9 cellular contexts compared by ENCODE assay signal in genomic region chr22:44703269-44703870, GRCh38. TPM values are rescaled to one million over a fixed set of nuclear protein-coding genes. Genes with fewer than 3 reads are reported as not detected.
DNase-seq lines count a peak whose midpoint lies in the region; ATAC-seq and TF ChIP-seq lines count a peak whose summit lies in the region.
"Had no signal": no experiment of that assay in that cellular context is flagged by ENCODE, and none has a peak within 500 bp of the region (broad histone marks: within the 10 kb centered on the region; RNA-seq: fewer than 3 reads in every experiment).

No MANE protein-coding gene starts in this region.

- peaks cover 30% of the 10 kb centered on the region for H3K27me3 ChIP-seq in ectodermal cell (ENCODE audit: control insufficient read depth, insufficient read depth, low read length, poor library complexity, severe bottlenecking)

- no peak for ATAC-seq in GM18873 (IDR thresholded peaks at IDR 0.05; ENCODE audit: low FRiP score, unreplicated experiment)
- no peak for ATAC-seq in GM19324 (IDR thresholded peaks at IDR 0.05; ENCODE audit: low FRiP score, unreplicated experiment)

- WGBS in ectodermal cell, 2 experiments, result 41 to 43% methylated on average over 22 of the region's 22 CpGs

- no peaks in the 10 kb centered on the region for H3K36me3 Mint-ChIP-seq in nephron progenitor cell (ENCODE audit: low read depth)

- peaks cover 35% of the 10 kb centered on the region for H3K27me3 Mint-ChIP-seq in nephron progenitor cell (ENCODE audit: low read depth, poor library complexity)

- DNase-seq in AG10803 (ENCODE audit: low read depth) (no peak), nephron progenitor cell (no peak), mesenteric fat pad (ENCODE audit: low spot score) (no peak), NCI-H128 (lab: John Stamatoyannopoulos, UW; ENCODE audit: unreplicated experiment) (no peak)
- DNase-seq: activated gamma-delta T cell had no signal

- H3K4me1 Mint-ChIP-seq in nephron progenitor cell, result peaks cover 62% of the 10 kb centered on the region

- H3K4me3 ChIP-seq in AG10803 (ENCODE audit: low read length) (peak overlapping the region; percentile 55), ectodermal cell (ENCODE audit: insufficient read depth, low read depth, low read length) (peak overlapping the region; percentile 60)

- no peaks in the 10 kb centered on the region; the same call in 1 of the 2 replicates for H3K36me3 ChIP-seq in KOPT-K1 (ENCODE audit: insufficient read depth, low read length)
- H3K36me3 ChIP-seq in ectodermal cell (ENCODE audit: control insufficient read depth, insufficient read depth, low read length), result no peaks in the 10 kb centered on the region

- no peak for TF ChIP-seq CTCF in AG10803 (conservative IDR thresholded peaks at IDR 0.05; ENCODE audit: low read length)
- TF ChIP-seq CTCF in nephron progenitor cell (IDR thresholded peaks at IDR 0.05), result no peak

- H3K27ac ChIP-seq in KOPT-K1 (ENCODE audit: low read depth, low read length, poor library complexity, severe bottlenecking) (peak overlapping the region; percentile 47), ectodermal cell (ENCODE audit: insufficient read depth, low read depth, low read length, poor library complexity, severe bottlenecking) (no peak overlapping the region)

- no peak overlapping the region for H3K27ac Mint-ChIP-seq in nephron progenitor cell

- H3K9me3 Mint-ChIP-seq in nephron progenitor cell, result no peaks in the 10 kb centered on the region

- peak overlapping the region; percentile 81 for H3K4me3 Mint-ChIP-seq in nephron progenitor cell

- H3K9me3 ChIP-seq in KOPT-K1 (ENCODE audit: insufficient read depth, low read length, poor library complexity, severe bottlenecking) (no peaks in the 10 kb centered on the region), ectodermal cell (ENCODE audit: control insufficient read depth, low read length) (no peaks in the 10 kb centered on the region)

- H3K4me1 ChIP-seq in ectodermal cell (ENCODE audit: control insufficient read depth, insufficient read depth, low read length), result peaks cover 26% of the 10 kb centered on the region

RNA-seq across cellular contexts. Expression of gene PRR5, which starts 1.4 kb away (rescaled TPM):
- 14.6 TPM for polyA plus RNA-seq in ectodermal cell (2013, experiment 1 of 4)
- 14.5 TPM for polyA plus RNA-seq in ectodermal cell (2013, experiment 2 of 4)
- 17.5 TPM for polyA plus RNA-seq in ectodermal cell (2013, experiment 3 of 4)
- polyA plus RNA-seq in ectodermal cell (2013, experiment 4 of 4), result 15.6 TPM
- total RNA-seq in mesenteric fat pad, result 38.9 TPM

RNA-seq across cellular contexts. Expression of gene ARHGAP8, which starts 49.0 kb away (rescaled TPM):
- 3.7 TPM for polyA plus RNA-seq in ectodermal cell (2013, experiment 1 of 4)
- polyA plus RNA-seq in ectodermal cell (2013, experiment 2 of 4), result 5.4 TPM
- polyA plus RNA-seq in ectodermal cell (2013, experiment 3 of 4), result 3.4 TPM
- polyA plus RNA-seq in ectodermal cell (2013, experiment 4 of 4), result 4.7 TPM
- total RNA-seq in mesenteric fat pad, result 8.2 TPM
